In genomic region chr7:25707733-25708132, GRCh38 we compare ENCODE assay signal across 27 cellular contexts.
A peak's percentile ranks its signal among the peaks of the same experiment; 100 is the strongest.
DNase-seq lines count a peak whose midpoint lies in the region; ATAC-seq and TF ChIP-seq lines count a peak whose summit lies in the region.
"Had no signal": no experiment of that assay in that cellular context is flagged by ENCODE, and none has a peak within 500 bp of the region (broad histone marks: within the 10 kb centered on the region; RNA-seq: fewer than 3 reads in every experiment).

No MANE protein-coding gene starts in this region.

- H3K27ac ChIP-seq in esophagus muscularis mucosa (replicated peaks in 1 of 4), result peak overlapping the region; percentile 24 to 60 (median 44)
- H3K27ac ChIP-seq: ascending aorta, C4-2B, vagina, WERI-Rb-1 had no signal

- no peaks in the 10 kb centered on the region for H3K9me3 ChIP-seq in esophagus muscularis mucosa
- H3K9me3 ChIP-seq: ascending aorta, vagina had no signal

- DNase-seq in Daoy (ENCODE audit: low read depth) (peak; percentile 75), NCI-H1694 treated with DMSO at 0.1 percent for 48 hours (lab: John Stamatoyannopoulos, UW) (peak; percentile 59), esophagus muscularis mucosa (ENCODE audit: extremely low spot score) (no peak), nephron progenitor cell (no peak), D341Med (ENCODE audit: low spot score) (no peak), NCI-H1105 (lab: John Stamatoyannopoulos, UW) (no peak)
- DNase-seq in stimulated activated naive B cell treated with anti-CD40 and anti-IgM and Interleukin-4, amounts not matched to agents 10 μg/mL and 1 μg/mL and 100 μg/mL, for 72 hours, result no peak
- DNase-seq: activated CD4-positive, alpha-beta T cell treated with anti-CD3 and anti-CD28 coated beads, Interleukin-2, amount 10 ng/mL, durations not matched to agents 7 days and 5 days; effector memory CD4-positive, alpha-beta T cell; GDM1; midbrain; NCI-H2029 treated with DMSO at 0.1 percent for 48 hours; NCI-H510A; NK-92 treated with Interleukin-12 subunit alpha and Interleukin-12 subunit beta, amount 100 ng/mL, for 24 hours; T-helper 17 cell; WERI-Rb-1 had no signal

- H3K36me3 ChIP-seq in esophagus muscularis mucosa, result no peaks in the 10 kb centered on the region
- H3K36me3 ChIP-seq: ascending aorta, vagina, WERI-Rb-1 had no signal

- 23% methylated on average over 4 of the region's 4 CpGs for WGBS in esophagus muscularis mucosa

- TF ChIP-seq EP300 in esophagus muscularis mucosa (IDR thresholded peaks at IDR 0.05), result no peak

- peaks cover 6% of the 10 kb centered on the region for H3K27me3 Mint-ChIP-seq in nephron progenitor cell (ENCODE audit: low read depth, poor library complexity)
- peaks cover 3 to 23% of the 10 kb centered on the region in 2 donors for H3K27me3 Mint-ChIP-seq in stimulated activated naive B cell treated with anti-CD40 and anti-IgM and Interleukin-4, amounts not matched to agents 10 μg/mL and 1 μg/mL and 100 μg/mL, for 72 hours
- H3K27me3 Mint-ChIP-seq: activated T-helper 17 cell treated with anti-CD3 and anti-CD28 coated beads, Interleukin-2, amount 50 U/mL, for 72 hours had no signal

- H3K27me3 ChIP-seq in esophagus muscularis mucosa, result no peaks in the 10 kb centered on the region
- H3K27me3 ChIP-seq: ascending aorta, vagina had no signal

- H3K4me3 Mint-ChIP-seq in nephron progenitor cell, result peak overlapping the region; percentile 23
- no peak overlapping the region for H3K4me3 Mint-ChIP-seq in stimulated activated naive B cell treated with anti-CD40 and anti-IgM and Interleukin-4, amounts not matched to agents 10 μg/mL and 1 μg/mL and 100 μg/mL, for 72 hours
- H3K4me3 Mint-ChIP-seq: activated CD4-positive, alpha-beta T cell treated with anti-CD3 and anti-CD28 coated beads, Interleukin-2, amount 10 ng/mL, durations not matched to agents 7 days and 5 days; activated T-helper 17 cell treated with anti-CD3 and anti-CD28 coated beads, Interleukin-2, amount 50 U/mL, for 72 hours; natural killer cell treated with Interleukin-12 subunit alpha and Interleukin-12 subunit beta and Interleukin-15 and Interleukin-18, amount 100 ng/mL, for 72 hours; T-helper 17 cell had no signal

- peaks cover 57% of the 10 kb centered on the region for H3K4me1 Mint-ChIP-seq in nephron progenitor cell
- no peaks in the 10 kb centered on the region for H3K4me1 Mint-ChIP-seq in stimulated activated naive B cell treated with anti-CD40 and anti-IgM and Interleukin-4, amounts not matched to agents 10 μg/mL and 1 μg/mL and 100 μg/mL, for 72 hours
- H3K4me1 Mint-ChIP-seq: activated CD4-positive, alpha-beta T cell treated with anti-CD3 and anti-CD28 coated beads, Interleukin-2, amount 10 ng/mL, durations not matched to agents 7 days and 5 days; activated T-helper 17 cell treated with anti-CD3 and anti-CD28 coated beads, Interleukin-2, amount 50 U/mL, for 72 hours; T-helper 17 cell had no signal

- intact Hi-C loops in esophagus muscularis mucosa (cut with DNase I), result no loop called here

- H3K27ac Mint-ChIP-seq in nephron progenitor cell, result peak overlapping the region; percentile 97
- H3K27ac Mint-ChIP-seq in stimulated activated naive B cell treated with anti-CD40 and anti-IgM and Interleukin-4, amounts not matched to agents 10 μg/mL and 1 μg/mL and 100 μg/mL, for 72 hours, result no peak overlapping the region
- H3K27ac Mint-ChIP-seq: activated CD4-positive, alpha-beta T cell treated with anti-CD3 and anti-CD28 coated beads, Interleukin-2, amount 10 ng/mL, durations not matched to agents 7 days and 5 days; activated naive CD4-positive, alpha-beta T cell treated with anti-CD3 and anti-CD28 coated beads, Interleukin-2, amount 50 U/mL, for 72 hours; activated T-helper 17 cell treated with anti-CD3 and anti-CD28 coated beads, Interleukin-2, amount 50 U/mL, for 72 hours; natural killer cell treated with Interleukin-12 subunit alpha and Interleukin-12 subunit beta and Interleukin-15 and Interleukin-18, amount 100 ng/mL, for 72 hours; T-helper 17 cell had no signal

- TF ChIP-seq POLR2A in esophagus muscularis mucosa (IDR thresholded peaks at IDR 0.05; ENCODE audit: low read depth), result no peak

- no peak overlapping the region for H3K4me3 ChIP-seq in esophagus muscularis mucosa
- H3K4me3 ChIP-seq: ascending aorta, vagina had no signal

- ATAC-seq in GM21786 (IDR thresholded peaks at IDR 0.05; ENCODE audit: unreplicated experiment), result no peak
- ATAC-seq in stimulated activated naive B cell treated with anti-CD40 and anti-IgM and Interleukin-4, amounts not matched to agents 10 μg/mL and 1 μg/mL and 100 μg/mL, for 72 hours (replicated peaks), result no peak
- ATAC-seq: activated naive CD4-positive, alpha-beta T cell treated with anti-CD3 and anti-CD28 coated beads, Interleukin-2, amount 50 U/mL, for 72 hours; activated T-helper 17 cell treated with anti-CD3 and anti-CD28 coated beads, Interleukin-2, amount 50 U/mL, for 72 hours; esophagus mucosa; HCT116; left lobe of liver; natural killer cell treated with Interleukin-12 subunit alpha and Interleukin-12 subunit beta and Interleukin-15 and Interleukin-18, amount 100 ng/mL, for 72 hours; sciatic nerve; T-helper 17 cell had no signal

- peaks cover 27% of the 10 kb centered on the region for H3K36me3 Mint-ChIP-seq in nephron progenitor cell (ENCODE audit: low read depth)
- no peaks in the 10 kb centered on the region for H3K36me3 Mint-ChIP-seq in stimulated activated naive B cell treated with anti-CD40 and anti-IgM and Interleukin-4, amounts not matched to agents 10 μg/mL and 1 μg/mL and 100 μg/mL, for 72 hours
- H3K36me3 Mint-ChIP-seq: natural killer cell treated with Interleukin-12 subunit alpha and Interleukin-12 subunit beta and Interleukin-15 and Interleukin-18, amount 100 ng/mL, for 72 hours had no signal

- no peak for TF ChIP-seq CTCF in esophagus muscularis mucosa (IDR thresholded peaks at IDR 0.05)
- no peak for TF ChIP-seq CTCF in nephron progenitor cell (IDR thresholded peaks at IDR 0.05)

- peaks cover 0 to 33% (median 27%) of the 10 kb centered on the region in 4 donors for H3K4me1 ChIP-seq in esophagus muscularis mucosa
- H3K4me1 ChIP-seq: vagina had no signal

- H3K9me3 Mint-ChIP-seq in nephron progenitor cell, result peaks cover 38% of the 10 kb centered on the region
- H3K9me3 Mint-ChIP-seq in stimulated activated naive B cell treated with anti-CD40 and anti-IgM and Interleukin-4, amounts not matched to agents 10 μg/mL and 1 μg/mL and 100 μg/mL, for 72 hours, result peaks cover 0 to 4% of the 10 kb centered on the region in 2 donors
- H3K9me3 Mint-ChIP-seq: activated T-helper 17 cell treated with anti-CD3 and anti-CD28 coated beads, Interleukin-2, amount 50 U/mL, for 72 hours had no signal

Comparison
In these comparisons a context has a peak if more than half of its experiments do, and no peak if none do; other contexts are left out.
1. DNase-seq: peak in Daoy (single experiment) and NCI-H1694 treated with DMSO at 0.1 percent for 48 hours (single experiment); none in esophagus muscularis mucosa (single experiment), nephron progenitor cell (single experiment), D341Med (single experiment), NCI-H1105 (single experiment) and stimulated activated naive B cell treated with anti-CD40 and anti-IgM and Interleukin-4, amounts not matched to agents 10 μg/mL and 1 μg/mL and 100 μg/mL, for 72 hours (single experiment).